Comparison of ENCODE assay signal across 8 cellular contexts in genomic region chr10:26737730-26738129, GRCh38. TPM values are rescaled to one million over a fixed set of nuclear protein-coding genes. Genes with fewer than 3 reads are reported as not detected.
A peak's percentile ranks its signal among the peaks of the same experiment; 100 is the strongest.
DNase-seq lines count a peak whose midpoint lies in the region; ATAC-seq, FAIRE-seq and TF ChIP-seq lines count a peak whose summit lies in the region.

No MANE protein-coding gene starts in this region.

- intact Hi-C loops in GM12878 (cut with micrococcal nuclease; ENCODE audit: unreplicated experiment) = loop anchor here (1.0 to 10.0 kb wide), 2 partner anchors 124 to 403 kb away; no protein-coding TSS in a partner anchor

- H3K79me2 ChIP-seq in GM12878 (ENCODE audit: control insufficient read depth, insufficient read depth, low read length) (peaks cover 12% of the 10 kb centered on the region), smooth muscle cell (ENCODE audit: low read depth) (no peaks in the 10 kb centered on the region)

- ATAC-seq in GM18499 (IDR thresholded peaks at IDR 0.05; ENCODE audit: insufficient read depth, unreplicated experiment) (peak; percentile 63), GM21423 (IDR thresholded peaks at IDR 0.05; ENCODE audit: unreplicated experiment) (peak; percentile 76), HG03571 (IDR thresholded peaks at IDR 0.05; ENCODE audit: unreplicated experiment) (peak; percentile 67), GM12878 (peak; percentile 90)

- H3F3A ChIP-seq in smooth muscle cell (ENCODE audit: low read depth) = no peaks in the 10 kb centered on the region

- H3K4me1 ChIP-seq in GM12878 (ENCODE audit: control insufficient read depth, insufficient read depth, low read length) (peaks cover 62% of the 10 kb centered on the region), smooth muscle cell (ENCODE audit: low read depth) (peaks cover 9% of the 10 kb centered on the region), BE2C (no peaks in the 10 kb centered on the region)

- peak; percentile 24; the same call in 1 of the 2 replicates for TF ChIP-seq RAD21 in GM12878 (IDR thresholded peaks at IDR 0.05; ENCODE audit: insufficient read depth, low read depth, low read length)

- in situ Hi-C loops in GM12878 (cut with MboI) = no loop called here

- TF ChIP-seq EP300 in GM12878 (IDR thresholded peaks at IDR 0.05; ENCODE audit: borderline replicate concordance in 1 of 2, control insufficient read depth in 1 of 2, low read depth in 2 of 2, low read length in 2 of 2) = peak; percentile 11 to 85; a peak in 3 of 4 replicates

- CTCF ChIA-PET in GM12878 (lab: Yijun Ruan, JAX) = interaction anchor here (3.8 kb wide), 1 partner anchor 12 kb away, joined by 29 read pairs; no protein-coding TSS in a partner anchor

- H3K9ac ChIP-seq in GM12878 (ENCODE audit: control insufficient read depth, insufficient read depth, low read length) (peak overlapping the region; percentile 58), smooth muscle cell (ENCODE audit: low read depth) (no peak overlapping the region)

- peaks cover 12 to 19% of the 10 kb centered on the region in 2 experiments for H3K36me3 ChIP-seq in GM12878 (ENCODE audit: control insufficient read depth in 2 of 2, insufficient read depth in 2 of 2, low read length in 1 of 2)
- peaks cover 4% of the 10 kb centered on the region for H3K36me3 ChIP-seq in smooth muscle cell (ENCODE audit: low read depth)
- H3K36me3 ChIP-seq in BE2C = peaks cover 73% of the 10 kb centered on the region

- H3K4me2 ChIP-seq in GM12878 (ENCODE audit: control insufficient read depth, insufficient read depth) = peak overlapping the region; percentile 71
- H3K4me2 ChIP-seq in smooth muscle cell = no peak overlapping the region

- peak; percentile 76 for FAIRE-seq in GM12878 (lab: Jason Lieb, UNC)

- 0% methylated on average over 1 of the region's 1 CpG for WGBS in GM12878 (ENCODE audit: insufficient coverage, insufficient replicate concordance, low lambda C conversion rate, missing lambda C conversion rate)
- WGBS in smooth muscle cell (ENCODE audit: low lambda C conversion rate) = 14% methylated on average over 1 of the region's 1 CpG

- RAD21 ChIA-PET in GM12878 (lab: Charles Lee; ENCODE audit: unreplicated experiment) = interaction anchor here (1.5 to 1.6 kb wide), 3 partner anchors 120 to 144 kb away, joined by 3 to 4 read pairs (median 4); no protein-coding TSS in a partner anchor

- POLR2A ChIA-PET in GM12878 (lab: Charles Lee) = no interaction called here

- H3K9me3 ChIP-seq in GM12878 (replicated peaks; ENCODE audit: control insufficient read depth, insufficient read depth, low read length) (no peaks in the 10 kb centered on the region), smooth muscle cell (replicated peaks; ENCODE audit: low read depth) (no peaks in the 10 kb centered on the region), BE2C (no peaks in the 10 kb centered on the region)

- TF ChIP-seq POLR2A in GM12878 (IDR thresholded peaks at IDR 0.05; ENCODE audit: low read depth, low read length) = peak; percentile 76

- no peak for TF ChIP-seq CTCF in GM12878 (IDR thresholded peaks at IDR 0.05 in 2 of 3, conservative IDR thresholded peaks at IDR 0.05 in 1 of 3; ENCODE audit: control insufficient read depth in 2 of 3, extremely low read depth in 1 of 3, insufficient read depth in 1 of 3, low read depth in 3 of 3, low read length in 3 of 3)
- TF ChIP-seq CTCF in smooth muscle cell (IDR thresholded peaks at IDR 0.05; ENCODE audit: borderline replicate concordance, insufficient read depth, poor library complexity, severe bottlenecking) = no peak
- no peak for TF ChIP-seq CTCF in BE2C (IDR thresholded peaks at IDR 0.05; ENCODE audit: low read depth, low read length)

- no peaks in the 10 kb centered on the region for H3K27me3 ChIP-seq in GM12878 (replicated peaks in 1 of 2; ENCODE audit: control insufficient read depth in 2 of 2, insufficient read depth in 2 of 2, low read length in 1 of 2)
- H3K27me3 ChIP-seq in smooth muscle cell (ENCODE audit: low read depth) = no peaks in the 10 kb centered on the region
- no peaks in the 10 kb centered on the region for H3K27me3 ChIP-seq in BE2C

- H4K20me1 ChIP-seq in GM12878 (ENCODE audit: control insufficient read depth, insufficient read depth) (no peaks in the 10 kb centered on the region), smooth muscle cell (ENCODE audit: low read depth) (no peaks in the 10 kb centered on the region)

- no TSS peak for BruUV-seq in GM12878 (replicated peaks; lab: Mats Ljungman, UMichigan)

- H3K27ac ChIP-seq in GM12878 (ENCODE audit: control insufficient read depth, insufficient read depth) = peak overlapping the region; percentile 92
- H3K27ac ChIP-seq in smooth muscle cell (ENCODE audit: low read depth) = peak overlapping the region; percentile 59

- no peak overlapping the region for H3K4me3 ChIP-seq in GM12878
- H3K4me3 ChIP-seq in smooth muscle cell = no peak overlapping the region
- H3K4me3 ChIP-seq in BE2C (ENCODE audit: low read depth, low read length) = no peak overlapping the region

- peak; percentile 95 for DNase-seq in GM12878 (ENCODE audit: low read depth, low spot score)
- DNase-seq in smooth muscle cell (lab: John Stamatoyannopoulos, UW; ENCODE audit: unreplicated experiment) = no peak
- DNase-seq in OCI-M2 (lab: John Stamatoyannopoulos, UW; ENCODE audit: unreplicated experiment) = no peak
- no peak for DNase-seq in cerebellar nuclear complex (lab: John Stamatoyannopoulos, UW)
- no peak for DNase-seq in BE2C

- no peak overlapping the region for H2AFZ ChIP-seq in GM12878 (ENCODE audit: control insufficient read depth, low read depth, low read length)
- H2AFZ ChIP-seq in smooth muscle cell (ENCODE audit: low read depth) = no peak overlapping the region

- SMC1A ChIA-PET in GM12878 (lab: Charles Lee; ENCODE audit: uncharacterized antibody, unreplicated experiment) = no interaction called here

TF ChIP-seq in GM12878, 131 proteins besides CTCF, POLR2A, EP300 and RAD21 (continues in another document):
- TF ChIP-seq ZBTB40 (IDR thresholded peaks at IDR 0.05; ENCODE audit: borderline replicate concordance) (no peak; the same call in 1 of the 2 replicates), IKZF1 (conservative IDR thresholded peaks at IDR 0.05) (peak; percentile 82), ZNF207 (IDR thresholded peaks at IDR 0.05; ENCODE audit: borderline replicate concordance) (no peak), ZNF24 (IDR thresholded peaks at IDR 0.05) (0 out of 2 replicates have a peak, but pooled peaks have one; percentile 11), JUNB (IDR thresholded peaks at IDR 0.05) (peak; percentile 91), DPF2 (IDR thresholded peaks at IDR 0.05) (peak; percentile 86; the same call in 1 of the 2 replicates), SREBF2 (IDR thresholded peaks at IDR 0.05; ENCODE audit: low read length) (no peak), CBFB (IDR thresholded peaks at IDR 0.05; ENCODE audit: low read depth) (0 out of 2 replicates have a peak, but pooled peaks have one; percentile 28), NR2C1 (IDR thresholded peaks at IDR 0.05) (no peak), BRCA1 (IDR thresholded peaks at IDR 0.05; ENCODE audit: low read depth, low read length) (no peak), NFYA (IDR thresholded peaks at IDR 0.05; ENCODE audit: borderline replicate concordance, low read depth, low read length) (no peak)

RNA-seq across cellular contexts. Expression of gene PDSS1, which starts 40.2 kb away (rescaled TPM):
- 35.8 and 37.0 TPM in 2 replicates for total RNA-seq in GM12878 (2013; cell fraction: nucleolus; rRNA removed)
- total RNA-seq in GM12878 (2014; rRNA removed) (33.6 and 38.2 TPM in 2 replicates), GM12878 (2014; rRNA removed; fragmentation: Illumina TruSeq; extraction: Trizol) (26.6 and 30.1 TPM in 2 replicates), GM12878 (2021) (23.9 and 25.4 TPM in 2 replicates), smooth muscle cell (5.2 and 14.0 TPM in 2 replicates)
- polyA plus RNA-seq in GM12878 (2011; ENCODE audit: low read depth) = 11.2 TPM
- polyA plus RNA-seq in GM12878 (2011; rRNA removed) (46.4 and 47.9 TPM in 2 replicates), GM12878 (2014; fragmentation: Illumina TruSeq; extraction: Trizol) (38.2 and 50.6 TPM in 2 replicates), GM12878 (2014; fragmentation: Nextera tagmentation; extraction: Ambion mirVana) (10 to 100 TPM; 12.2 to 23.5 TPM), GM12878 (2014; rRNA removed) (40.0 and 45.9 TPM in 2 replicates), GM12878 (2016; fragmentation: Nextera tagmentation; extraction: Ambion mirVana) (10 to 100 TPM; 41.0 to 48.2 TPM), smooth muscle cell (5.1 and 6.8 TPM in 2 replicates)
- 29.2 and 30.5 TPM in 2 replicates for polyA plus RNA-seq in GM12878 (2011; cell fraction: cytosol; rRNA removed)
- 47.3 and 62.4 TPM in 2 replicates for polyA plus RNA-seq in GM12878 (2011; cell fraction: nucleus; rRNA removed)
- polyA plus RNA-seq in GM12878 (2012) = 9.5 and 10.3 TPM in 2 replicates
- 34.1 and 36.5 TPM in 2 replicates for polyA minus RNA-seq in GM12878 (2011; rRNA and poly(A)+ RNA removed)
- 9.5 and 10.4 TPM in 2 replicates for polyA minus RNA-seq in GM12878 (2011; cell fraction: cytosol; rRNA and poly(A)+ RNA removed)
- 18.0 and 26.7 TPM in 2 replicates for polyA minus RNA-seq in GM12878 (2011; cell fraction: nucleus; rRNA and poly(A)+ RNA removed)
- 12.2 TPM for polyA plus RNA-seq in BE2C (2012; ENCODE audit: insufficient read depth, insufficient read length, low read depth)
